ENCODE assay signal across 28 cellular contexts in the genomic region with DNA sequence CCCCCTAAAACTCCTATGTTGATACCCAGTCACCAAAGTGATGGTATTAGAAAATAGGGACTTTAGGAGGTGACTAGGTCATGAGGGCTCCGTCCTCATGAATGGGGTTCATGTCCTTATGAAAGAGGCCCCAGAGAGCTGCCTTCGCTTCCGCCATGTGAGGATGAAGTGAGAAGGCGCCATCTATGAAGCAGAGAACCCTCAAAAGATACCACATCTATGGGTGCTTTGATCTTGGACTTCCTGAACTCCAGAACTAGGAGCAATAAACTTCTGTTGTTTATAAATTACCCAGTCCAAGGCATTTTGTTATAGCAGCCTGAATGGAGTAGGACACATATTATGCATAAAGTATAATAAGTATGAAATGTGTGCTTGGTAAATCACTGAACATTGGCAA.
"Had no signal": no experiment of that assay in that cellular context is flagged by ENCODE, and none has a peak within 500 bp of the region (broad histone marks: within the 10 kb centered on the region; RNA-seq: fewer than 3 reads in every experiment).

No MANE protein-coding gene starts in this region.

- H3K27ac ChIP-seq: coronary artery, esophagus squamous epithelium, heart right ventricle, parathyroid adenoma, right lobe of liver, stomach, tibial artery had no signal

- H2AFZ ChIP-seq: parathyroid adenoma had no signal

- H3K36me3 ChIP-seq: esophagus squamous epithelium, heart right ventricle, left lung, right lobe of liver, stomach, tibial artery had no signal

- ATAC-seq: effector memory CD8-positive, alpha-beta T cell; heart right ventricle; left cardiac atrium; left lung; mucosa of descending colon; natural killer cell treated with Interleukin-12 subunit alpha and Interleukin-12 subunit beta and Interleukin-15 and Interleukin-18, amount 100 ng/mL, for 72 hours; right lobe of liver; stimulated activated effector memory CD8-positive, alpha-beta T cell treated with anti-CD3 and anti-CD28 coated beads, Interleukin-12 subunit alpha, Interleukin-12 subunit beta, amount 100 ng/mL, for 72 hours had no signal

- H3K79me2 ChIP-seq: parathyroid adenoma had no signal

- H3K9me3 Mint-ChIP-seq: effector memory CD8-positive, alpha-beta T cell; mesothelial cell of epicardium; naive B cell; natural killer cell treated with Interleukin-12 subunit alpha and Interleukin-12 subunit beta and Interleukin-15 and Interleukin-18, amount 100 ng/mL, for 72 hours; neural crest cell; stimulated activated effector memory CD8-positive, alpha-beta T cell treated with anti-CD3 and anti-CD28 coated beads, Interleukin-12 subunit alpha, Interleukin-12 subunit beta, amount 100 ng/mL, for 72 hours; type B pancreatic cell had no signal

- H3K27ac Mint-ChIP-seq: effector memory CD8-positive, alpha-beta T cell; mesothelial cell of epicardium; naive B cell; natural killer cell treated with Interleukin-12 subunit alpha and Interleukin-12 subunit beta and Interleukin-15 and Interleukin-18, amount 100 ng/mL, for 72 hours; progenitor cell of endocrine pancreas; stimulated activated effector memory CD8-positive, alpha-beta T cell treated with anti-CD3 and anti-CD28 coated beads, Interleukin-12 subunit alpha, Interleukin-12 subunit beta, amount 100 ng/mL, for 72 hours; type B pancreatic cell had no signal

- DNase-seq: effector memory CD8-positive, alpha-beta T cell; erythroblast; esophagus squamous epithelium; foreskin melanocyte; glutamatergic neuron; heart right ventricle; hippocampal formation; left cardiac atrium; left lung; mesenchymal stem cell; mucosa of descending colon; naive B cell; right lobe of liver; small intestine; stimulated activated CD4-positive, alpha-beta T cell treated with anti-CD3 and anti-CD28 coated beads, Interleukin-12 subunit alpha, Interleukin-12 subunit beta, amount 100 ng/mL, for 4 hours; stimulated activated CD4-positive, alpha-beta T cell treated with anti-CD3 and anti-CD28 coated beads, Interleukin-2, amount 100 ng/mL, for 24 hours; stimulated activated CD4-positive, alpha-beta T cell treated with anti-CD3 and anti-CD28 coated beads, Interleukin-4, amount 100 ng/mL, for 24 hours; stimulated activated naive CD4-positive, alpha-beta T cell treated with Interleukin-2 at 50 U/mL for 16 hours; stomach; tibial artery had no signal

- H3K4me3 ChIP-seq: coronary artery, esophagus squamous epithelium, heart right ventricle, left lung, mucosa of descending colon, right lobe of liver, stomach, tibial artery had no signal

- H3K36me3 Mint-ChIP-seq: mesothelial cell of epicardium; naive B cell; natural killer cell treated with Interleukin-12 subunit alpha and Interleukin-12 subunit beta and Interleukin-15 and Interleukin-18, amount 100 ng/mL, for 72 hours; stimulated activated effector memory CD8-positive, alpha-beta T cell treated with anti-CD3 and anti-CD28 coated beads, Interleukin-12 subunit alpha, Interleukin-12 subunit beta, amount 100 ng/mL, for 72 hours; type B pancreatic cell had no signal

- H3K4me1 ChIP-seq: esophagus squamous epithelium, parathyroid adenoma, right lobe of liver, tibial artery had no signal

- H3K4me3 Mint-ChIP-seq: effector memory CD8-positive, alpha-beta T cell; mesothelial cell of epicardium; natural killer cell treated with Interleukin-12 subunit alpha and Interleukin-12 subunit beta and Interleukin-15 and Interleukin-18, amount 100 ng/mL, for 72 hours; neural crest cell; stimulated activated effector memory CD8-positive, alpha-beta T cell treated with anti-CD3 and anti-CD28 coated beads, Interleukin-12 subunit alpha, Interleukin-12 subunit beta, amount 100 ng/mL, for 72 hours; type B pancreatic cell had no signal

- H3K9ac ChIP-seq: parathyroid adenoma had no signal

- H3K9me3 ChIP-seq: esophagus squamous epithelium, heart right ventricle, left lung, mucosa of descending colon, right lobe of liver, stomach, tibial artery had no signal

- H3K4me1 Mint-ChIP-seq: mesothelial cell of epicardium; neural crest cell; stimulated activated effector memory CD8-positive, alpha-beta T cell treated with anti-CD3 and anti-CD28 coated beads, Interleukin-12 subunit alpha, Interleukin-12 subunit beta, amount 100 ng/mL, for 72 hours had no signal
